Comparison of ENCODE assay signal across 22 cellular contexts in the genomic region with DNA sequence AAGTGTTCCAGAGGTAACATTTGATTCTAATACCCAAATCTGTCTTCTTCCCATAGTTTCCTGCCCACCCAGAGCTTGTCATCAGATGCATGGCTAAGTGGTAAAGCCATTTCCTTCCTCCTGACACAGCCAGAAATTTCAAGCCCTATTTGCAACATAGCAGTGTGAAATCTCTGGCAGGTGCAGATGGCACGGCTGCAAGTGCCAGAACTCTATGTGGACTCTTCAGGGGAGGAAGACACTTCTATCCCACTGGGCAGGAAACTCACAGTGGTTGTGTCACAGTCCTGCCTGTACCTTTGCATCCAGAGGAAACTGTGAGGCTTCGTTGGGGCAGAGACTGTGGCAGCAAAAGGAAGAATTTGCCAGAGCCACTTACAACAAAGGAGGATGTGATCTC.
"Had no signal": no experiment of that assay in that cellular context is flagged by ENCODE, and none has a peak within 500 bp of the region (broad histone marks: within the 10 kb centered on the region; RNA-seq: fewer than 3 reads in every experiment).

No MANE protein-coding gene starts in this region.

- H3K27ac ChIP-seq: adrenal gland, breast epithelium, Peyer's patch, RWPE1, SJCRH30 had no signal

- H3K4me2 ChIP-seq: SK-N-SH had no signal

- DNase-seq: activated CD4-positive, alpha-beta T cell treated with anti-CD3 and anti-CD28 coated beads for 48 hours; activated CD4-positive, alpha-beta T cell treated with anti-CD3 and anti-CD28 coated beads, Interleukin-2, amount 50 U/mL, for 4 hours; activated CD4-positive, CD25-positive, alpha-beta regulatory T cell treated with anti-CD3 and anti-CD28 coated beads, Interleukin-2, amount 50 U/mL, for 72 hours; activated CD8-positive, alpha-beta T cell treated with anti-CD3 and anti-CD28 coated beads, Interleukin-2, amount 10 ng/mL, durations not matched to agents 7 days and 5 days; activated effector memory CD4-positive, alpha-beta T cell treated with anti-CD3 and anti-CD28 coated beads, Interleukin-2, amount 50 U/mL, for 16 hours; activated naive CD4-positive, alpha-beta T cell treated with anti-CD3 and anti-CD28 coated beads for 36 hours; activated T-cell treated with anti-CD3 and anti-CD28 coated beads, Interleukin-2, amount 50 U/mL, for 4 hours; adrenal gland; MM.1S; NCI-H1048; NCI-H146; NCI-H187 treated with DMSO at 0.1 percent for 48 hours; NCI-H2081 treated with DMSO at 0.1 percent for 48 hours; NCI-H446; NCI-H524; Peyer's patch; Right ventricle myocardium superior; SJCRH30; SK-N-SH had no signal

- H3K27me3 ChIP-seq: adrenal gland, breast epithelium, Peyer's patch, SJCRH30 had no signal

- H3K9ac ChIP-seq: SK-N-SH had no signal

- H3K9me3 ChIP-seq: adrenal gland, breast epithelium, Peyer's patch, SJCRH30, SK-N-SH had no signal

- H3K4me1 ChIP-seq: adrenal gland, breast epithelium, Peyer's patch, SJCRH30 had no signal

- ATAC-seq: activated CD8-positive, alpha-beta T cell treated with anti-CD3 and anti-CD28 coated beads, Interleukin-2, amount 10 ng/mL, durations not matched to agents 7 days and 5 days; activated T-cell treated with anti-CD3 and anti-CD28 coated beads, Interleukin-2, amount 50 U/mL, for 4 hours; WTC11 had no signal

- H3K36me3 ChIP-seq: adrenal gland, breast epithelium, Peyer's patch, SJCRH30 had no signal

- H3K9me2 ChIP-seq: SK-N-SH had no signal

- H3K4me3 ChIP-seq: adrenal gland, breast epithelium, Peyer's patch, SJCRH30 had no signal
